Comparison of ENCODE assay signal across 15 cellular contexts in genomic region chr10:103546401-103546800, GRCh38. TPM values are rescaled to one million over a fixed set of nuclear protein-coding genes. Genes with fewer than 3 reads are reported as not detected.
"Had no signal": no experiment of that assay in that cellular context is flagged by ENCODE, and none has a peak within 500 bp of the region (broad histone marks: within the 10 kb centered on the region; RNA-seq: fewer than 3 reads in every experiment).

No MANE protein-coding gene starts in this region.

- H3K4me2 ChIP-seq: smooth muscle cell had no signal

- H3K27ac Mint-ChIP-seq: activated naive CD8-positive, alpha-beta T cell treated with anti-CD3 and anti-CD28 coated beads for 36 hours; stimulated activated memory B cell treated with anti-CD40 and anti-IgM and Interleukin-4, amounts not matched to agents 10 μg/mL and 1 μg/mL and 100 μg/mL, for 72 hours had no signal

- DNase-seq: activated CD4-positive, alpha-beta T cell treated with anti-CD3 and anti-CD28 coated beads, Interleukin-2, amount 50 U/mL, for 1 hour; activated gamma-delta T cell treated with Interleukin-2 at 50 U/mL for 16 hours; activated naive CD8-positive, alpha-beta T cell treated with anti-CD3 and anti-CD28 coated beads for 36 hours; activated T-cell treated with anti-CD3 and anti-CD28 coated beads, Interleukin-2, amount 50 U/mL, for 4 hours; anterior cingulate cortex; mammary epithelial cell; trophoblast cell had no signal

- H3K4me3 Mint-ChIP-seq: activated naive CD8-positive, alpha-beta T cell treated with anti-CD3 and anti-CD28 coated beads for 36 hours; activated T-cell treated with anti-CD3 and anti-CD28 coated beads, Interleukin-2, amount 50 U/mL, for 4 hours; naive thymus-derived CD8-positive, alpha-beta T cell; stimulated activated memory B cell treated with anti-CD40 and anti-IgM and Interleukin-4, amounts not matched to agents 10 μg/mL and 1 μg/mL and 100 μg/mL, for 72 hours had no signal

- H3K36me3 ChIP-seq: breast epithelium, esophagus muscularis mucosa, neutrophil had no signal

- ATAC-seq: activated T-cell treated with anti-CD3 and anti-CD28 coated beads, Interleukin-2, amount 50 U/mL, for 4 hours; naive thymus-derived CD8-positive, alpha-beta T cell; stimulated activated memory B cell treated with anti-CD40 and anti-IgM and Interleukin-4, amounts not matched to agents 10 μg/mL and 1 μg/mL and 100 μg/mL, for 72 hours had no signal

- H3K27me3 ChIP-seq: breast epithelium, esophagus muscularis mucosa had no signal

- H3K9me3 Mint-ChIP-seq: activated naive CD8-positive, alpha-beta T cell treated with anti-CD3 and anti-CD28 coated beads for 36 hours; activated T-cell treated with anti-CD3 and anti-CD28 coated beads, Interleukin-2, amount 50 U/mL, for 4 hours; naive thymus-derived CD8-positive, alpha-beta T cell; stimulated activated memory B cell treated with anti-CD40 and anti-IgM and Interleukin-4, amounts not matched to agents 10 μg/mL and 1 μg/mL and 100 μg/mL, for 72 hours had no signal

- H3K9me3 ChIP-seq: breast epithelium, esophagus muscularis mucosa, mucosa of descending colon, neutrophil had no signal

- H3K4me3 ChIP-seq: breast epithelium, esophagus muscularis mucosa, mucosa of descending colon, smooth muscle cell had no signal

- H3K36me3 Mint-ChIP-seq: activated naive CD8-positive, alpha-beta T cell treated with anti-CD3 and anti-CD28 coated beads for 36 hours; naive thymus-derived CD8-positive, alpha-beta T cell; stimulated activated memory B cell treated with anti-CD40 and anti-IgM and Interleukin-4, amounts not matched to agents 10 μg/mL and 1 μg/mL and 100 μg/mL, for 72 hours had no signal

- H3K27ac ChIP-seq: breast epithelium, esophagus muscularis mucosa, neutrophil had no signal

RNA-seq across cellular contexts. Expression of gene NEURL1, which starts 52.9 kb away (rescaled TPM):
- total RNA-seq: subcutaneous adipose tissue had no signal
